Comparison of ENCODE assay signal across 20 cellular contexts in the genomic region with DNA sequence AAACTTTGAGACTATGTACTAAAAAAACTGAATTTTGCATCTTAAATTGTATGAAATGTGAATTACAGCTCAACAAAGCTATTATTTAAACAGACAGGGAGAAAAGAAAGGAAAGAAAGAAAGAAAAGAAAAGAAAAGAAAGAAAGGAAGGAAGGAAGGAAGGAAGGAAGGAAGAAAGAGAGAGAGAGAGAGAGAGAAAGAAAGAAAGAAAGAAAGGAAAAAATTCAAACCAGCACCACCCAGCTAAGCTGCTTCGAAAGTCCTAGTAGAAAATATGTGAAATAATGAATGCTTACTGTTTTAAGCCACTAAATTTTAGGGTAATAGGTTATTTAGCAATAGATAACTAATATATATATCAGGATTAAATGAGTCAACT.
"Had no signal": no experiment of that assay in that cellular context is flagged by ENCODE, and none has a peak within 500 bp of the region (broad histone marks: within the 10 kb centered on the region; RNA-seq: fewer than 3 reads in every experiment).

No MANE protein-coding gene starts in this region.

- H3K4me1 Mint-ChIP-seq: nephron; neural progenitor cell; stimulated activated effector memory CD8-positive, alpha-beta T cell treated with anti-CD3 and anti-CD28 coated beads, Interleukin-12 subunit alpha, Interleukin-12 subunit beta, amount 100 ng/mL, for 72 hours had no signal

- H3K4me3 ChIP-seq: gastrocnemius medialis, left lung, neural progenitor cell, right lobe of liver, stomach, thyroid gland, vagina had no signal

- H3K79me2 ChIP-seq: parathyroid adenoma had no signal

- H3K4me2 ChIP-seq: neural progenitor cell had no signal

- H3K4me3 Mint-ChIP-seq: effector memory CD8-positive, alpha-beta T cell; naive thymus-derived CD4-positive, alpha-beta T cell; nephron; neural progenitor cell; stimulated activated effector memory CD8-positive, alpha-beta T cell treated with anti-CD3 and anti-CD28 coated beads, Interleukin-12 subunit alpha, Interleukin-12 subunit beta, amount 100 ng/mL, for 72 hours had no signal

- H3K27me3 ChIP-seq: gastrocnemius medialis, left lung, neural progenitor cell, right lobe of liver, stomach, thyroid gland, vagina had no signal

- H3K27me3 Mint-ChIP-seq: effector memory CD8-positive, alpha-beta T cell; naive thymus-derived CD4-positive, alpha-beta T cell; progenitor cell of endocrine pancreas had no signal

- H3K36me3 Mint-ChIP-seq: stimulated activated effector memory CD8-positive, alpha-beta T cell treated with anti-CD3 and anti-CD28 coated beads, Interleukin-12 subunit alpha, Interleukin-12 subunit beta, amount 100 ng/mL, for 72 hours had no signal

- H3K9me3 Mint-ChIP-seq: effector memory CD8-positive, alpha-beta T cell; naive thymus-derived CD4-positive, alpha-beta T cell; nephron; neural progenitor cell; stimulated activated effector memory CD8-positive, alpha-beta T cell treated with anti-CD3 and anti-CD28 coated beads, Interleukin-12 subunit alpha, Interleukin-12 subunit beta, amount 100 ng/mL, for 72 hours had no signal

- H3K27ac ChIP-seq: gastrocnemius medialis, left lung, neural progenitor cell, parathyroid adenoma, right lobe of liver, stomach, thyroid gland, vagina had no signal

- H2AFZ ChIP-seq: neural progenitor cell, parathyroid adenoma had no signal

- H3K9ac ChIP-seq: neural progenitor cell, parathyroid adenoma had no signal

- ATAC-seq: effector memory CD8-positive, alpha-beta T cell; left cardiac atrium; naive thymus-derived CD4-positive, alpha-beta T cell; stimulated activated effector memory CD8-positive, alpha-beta T cell treated with anti-CD3 and anti-CD28 coated beads, Interleukin-12 subunit alpha, Interleukin-12 subunit beta, amount 100 ng/mL, for 72 hours had no signal

- H3K27ac Mint-ChIP-seq: effector memory CD8-positive, alpha-beta T cell; naive thymus-derived CD4-positive, alpha-beta T cell; nephron; neural progenitor cell; stimulated activated effector memory CD8-positive, alpha-beta T cell treated with anti-CD3 and anti-CD28 coated beads, Interleukin-12 subunit alpha, Interleukin-12 subunit beta, amount 100 ng/mL, for 72 hours had no signal

- H3K36me3 ChIP-seq: gastrocnemius medialis, neural progenitor cell had no signal

- H3K9me3 ChIP-seq: gastrocnemius medialis, left lung, right lobe of liver, stomach, thyroid gland, vagina had no signal

- DNase-seq: cortex of kidney; effector memory CD8-positive, alpha-beta T cell; gastrocnemius medialis; left cardiac atrium; left lung; naive thymus-derived CD4-positive, alpha-beta T cell; right lobe of liver; small intestine; stimulated activated CD4-positive, alpha-beta T cell treated with anti-CD3 and anti-CD28 coated beads, Interleukin-12 subunit alpha, Interleukin-12 subunit beta, amount 100 ng/mL, for 4 hours; stimulated activated CD4-positive, alpha-beta T cell treated with anti-CD3 and anti-CD28 coated beads, Interleukin-1b, Interleukin-23, amount 100 ng/mL, for 48 hours; stimulated activated CD4-positive, alpha-beta T cell treated with anti-CD3 and anti-CD28 coated beads, Interleukin-4, amount 100 ng/mL, for 24 hours; stimulated activated naive CD4-positive, alpha-beta T cell treated with Interleukin-2 at 50 U/mL for 16 hours; stomach; thyroid gland had no signal

- H3K4me1 ChIP-seq: gastrocnemius medialis, left lung, neural progenitor cell, parathyroid adenoma, right lobe of liver, stomach, vagina had no signal
